1 cellular context compared by ENCODE assay signal in the genomic region with DNA sequence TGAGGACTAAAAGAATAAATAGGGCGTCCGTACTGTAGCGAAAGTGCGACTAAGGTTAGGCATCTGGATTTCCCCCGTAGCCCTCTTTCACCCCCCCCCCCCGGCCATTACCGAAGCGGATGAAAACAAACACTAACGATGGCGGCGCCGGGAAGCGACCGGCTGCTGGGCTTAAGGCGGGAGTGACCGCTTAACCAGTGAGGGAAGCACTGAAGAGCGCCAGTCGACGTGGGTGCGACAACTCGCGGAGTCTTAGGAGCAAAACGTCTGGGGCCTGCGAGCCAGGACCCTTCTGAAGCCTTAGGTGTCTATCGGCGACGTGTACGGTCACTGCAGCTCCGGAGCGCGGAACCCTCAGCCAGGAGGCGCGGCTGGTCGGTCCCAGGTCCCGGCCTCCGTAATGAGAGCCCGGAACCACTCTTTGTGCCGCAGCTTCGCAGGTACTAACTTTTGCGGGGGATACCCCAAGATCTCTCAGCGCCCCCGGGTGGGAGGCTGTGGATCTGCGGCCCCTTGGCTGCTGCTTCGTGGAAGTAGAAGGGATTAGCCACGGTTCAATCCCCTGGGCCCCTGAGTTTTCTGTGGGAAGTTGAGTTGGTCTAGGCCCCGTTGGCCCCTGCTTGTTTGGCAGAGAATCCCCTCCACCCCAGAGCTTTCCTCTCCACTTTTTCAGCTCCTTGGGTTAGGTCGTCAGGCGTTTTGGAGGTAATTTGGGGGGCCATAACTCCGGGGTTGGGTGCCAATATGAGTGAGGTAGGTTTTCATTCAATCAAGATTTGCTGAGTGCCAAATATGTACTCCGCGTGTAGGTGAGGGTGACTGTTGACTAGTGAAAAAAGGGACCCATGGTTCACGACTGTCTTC.
TF ChIP-seq lines count a peak whose summit lies in the region.

A gene (plus strand): TSS at position 103 of the 864 bp plus-strand sequence. CDS start 26,739 bp downstream, outside the sequence.

TF ChIP-seq in K562, 482 proteins besides CTCF, POLR2A, EP300 and RAD21 (continued from another document and continues in another):
- TF ChIP-seq, protein P1, sequence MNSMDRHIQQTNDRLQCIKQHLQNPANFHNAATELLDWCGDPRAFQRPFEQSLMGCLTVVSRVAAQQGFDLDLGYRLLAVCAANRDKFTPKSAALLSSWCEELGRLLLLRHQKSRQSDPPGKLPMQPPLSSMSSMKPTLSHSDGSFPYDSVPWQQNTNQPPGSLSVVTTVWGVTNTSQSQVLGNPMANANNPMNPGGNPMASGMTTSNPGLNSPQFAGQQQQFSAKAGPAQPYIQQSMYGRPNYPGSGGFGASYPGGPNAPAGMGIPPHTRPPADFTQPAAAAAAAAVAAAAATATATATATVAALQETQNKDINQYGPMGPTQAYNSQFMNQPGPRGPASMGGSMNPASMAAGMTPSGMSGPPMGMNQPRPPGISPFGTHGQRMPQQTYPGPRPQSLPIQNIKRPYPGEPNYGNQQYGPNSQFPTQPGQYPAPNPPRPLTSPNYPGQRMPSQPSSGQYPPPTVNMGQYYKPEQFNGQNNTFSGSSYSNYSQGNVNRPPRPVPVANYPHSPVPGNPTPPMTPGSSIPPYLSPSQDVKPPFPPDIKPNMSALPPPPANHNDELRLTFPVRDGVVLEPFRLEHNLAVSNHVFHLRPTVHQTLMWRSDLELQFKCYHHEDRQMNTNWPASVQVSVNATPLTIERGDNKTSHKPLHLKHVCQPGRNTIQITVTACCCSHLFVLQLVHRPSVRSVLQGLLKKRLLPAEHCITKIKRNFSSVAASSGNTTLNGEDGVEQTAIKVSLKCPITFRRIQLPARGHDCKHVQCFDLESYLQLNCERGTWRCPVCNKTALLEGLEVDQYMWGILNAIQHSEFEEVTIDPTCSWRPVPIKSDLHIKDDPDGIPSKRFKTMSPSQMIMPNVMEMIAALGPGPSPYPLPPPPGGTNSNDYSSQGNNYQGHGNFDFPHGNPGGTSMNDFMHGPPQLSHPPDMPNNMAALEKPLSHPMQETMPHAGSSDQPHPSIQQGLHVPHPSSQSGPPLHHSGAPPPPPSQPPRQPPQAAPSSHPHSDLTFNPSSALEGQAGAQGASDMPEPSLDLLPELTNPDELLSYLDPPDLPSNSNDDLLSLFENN (IDR thresholded peaks at IDR 0.05; ENCODE audit: low read depth in 2 of 2, low read length in 2 of 2): no peak
- 0 out of 2 replicates have a peak, but pooled peaks have one; percentile 18 for TF ChIP-seq CHD2 (IDR thresholded peaks at IDR 0.05; ENCODE audit: low read depth, low read length)
- TF ChIP-seq FOXK1 (CRISPR knock-in tag; IDR thresholded peaks at IDR 0.05; ENCODE audit: borderline replicate concordance): 0 out of 2 replicates have a peak, but pooled peaks have one; percentile 13
- peak; percentile 68; the same call in 1 of the 2 replicates for TF ChIP-seq RB1 (IDR thresholded peaks at IDR 0.05; ENCODE audit: low read depth)
- TF ChIP-seq ZNF165 (CRISPR knock-in tag; IDR thresholded peaks at IDR 0.05; ENCODE audit: borderline replicate concordance): no peak
- TF ChIP-seq ZNF384 (IDR thresholded peaks at IDR 0.05; ENCODE audit: low read depth, low read length): 0 out of 2 replicates have a peak, but pooled peaks have one; percentile 24
- TF ChIP-seq, protein P2, sequence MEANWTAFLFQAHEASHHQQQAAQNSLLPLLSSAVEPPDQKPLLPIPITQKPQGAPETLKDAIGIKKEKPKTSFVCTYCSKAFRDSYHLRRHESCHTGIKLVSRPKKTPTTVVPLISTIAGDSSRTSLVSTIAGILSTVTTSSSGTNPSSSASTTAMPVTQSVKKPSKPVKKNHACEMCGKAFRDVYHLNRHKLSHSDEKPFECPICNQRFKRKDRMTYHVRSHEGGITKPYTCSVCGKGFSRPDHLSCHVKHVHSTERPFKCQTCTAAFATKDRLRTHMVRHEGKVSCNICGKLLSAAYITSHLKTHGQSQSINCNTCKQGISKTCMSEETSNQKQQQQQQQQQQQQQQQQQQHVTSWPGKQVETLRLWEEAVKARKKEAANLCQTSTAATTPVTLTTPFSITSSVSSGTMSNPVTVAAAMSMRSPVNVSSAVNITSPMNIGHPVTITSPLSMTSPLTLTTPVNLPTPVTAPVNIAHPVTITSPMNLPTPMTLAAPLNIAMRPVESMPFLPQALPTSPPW (CRISPR knock-in tag; IDR thresholded peaks at IDR 0.05): peak; percentile 100
- no peak for TF ChIP-seq MEF2A (IDR thresholded peaks at IDR 0.05; ENCODE audit: control insufficient read depth, low read depth, low read length)
- no peak for TF ChIP-seq GABPB1 (CRISPR knock-in tag; IDR thresholded peaks at IDR 0.05)
- peak; percentile 92 for TF ChIP-seq RBFOX2 (IDR thresholded peaks at IDR 0.05; ENCODE audit: low read depth, low read length)
- TF ChIP-seq, protein P3, sequence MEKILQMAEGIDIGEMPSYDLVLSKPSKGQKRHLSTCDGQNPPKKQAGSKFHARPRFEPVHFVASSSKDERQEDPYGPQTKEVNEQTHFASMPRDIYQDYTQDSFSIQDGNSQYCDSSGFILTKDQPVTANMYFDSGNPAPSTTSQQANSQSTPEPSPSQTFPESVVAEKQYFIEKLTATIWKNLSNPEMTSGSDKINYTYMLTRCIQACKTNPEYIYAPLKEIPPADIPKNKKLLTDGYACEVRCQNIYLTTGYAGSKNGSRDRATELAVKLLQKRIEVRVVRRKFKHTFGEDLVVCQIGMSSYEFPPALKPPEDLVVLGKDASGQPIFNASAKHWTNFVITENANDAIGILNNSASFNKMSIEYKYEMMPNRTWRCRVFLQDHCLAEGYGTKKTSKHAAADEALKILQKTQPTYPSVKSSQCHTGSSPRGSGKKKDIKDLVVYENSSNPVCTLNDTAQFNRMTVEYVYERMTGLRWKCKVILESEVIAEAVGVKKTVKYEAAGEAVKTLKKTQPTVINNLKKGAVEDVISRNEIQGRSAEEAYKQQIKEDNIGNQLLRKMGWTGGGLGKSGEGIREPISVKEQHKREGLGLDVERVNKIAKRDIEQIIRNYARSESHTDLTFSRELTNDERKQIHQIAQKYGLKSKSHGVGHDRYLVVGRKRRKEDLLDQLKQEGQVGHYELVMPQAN (IDR thresholded peaks at IDR 0.05; ENCODE audit: borderline replicate concordance): peak; percentile 63; the same call in 1 of the 2 replicates
- no peak for TF ChIP-seq ZNF77 (CRISPR knock-in tag; IDR thresholded peaks at IDR 0.05)
- TF ChIP-seq ZNF274 (IDR thresholded peaks at IDR 0.05; ENCODE audit: borderline replicate concordance, low read depth, low read length): no peak
- TF ChIP-seq, protein P4, sequence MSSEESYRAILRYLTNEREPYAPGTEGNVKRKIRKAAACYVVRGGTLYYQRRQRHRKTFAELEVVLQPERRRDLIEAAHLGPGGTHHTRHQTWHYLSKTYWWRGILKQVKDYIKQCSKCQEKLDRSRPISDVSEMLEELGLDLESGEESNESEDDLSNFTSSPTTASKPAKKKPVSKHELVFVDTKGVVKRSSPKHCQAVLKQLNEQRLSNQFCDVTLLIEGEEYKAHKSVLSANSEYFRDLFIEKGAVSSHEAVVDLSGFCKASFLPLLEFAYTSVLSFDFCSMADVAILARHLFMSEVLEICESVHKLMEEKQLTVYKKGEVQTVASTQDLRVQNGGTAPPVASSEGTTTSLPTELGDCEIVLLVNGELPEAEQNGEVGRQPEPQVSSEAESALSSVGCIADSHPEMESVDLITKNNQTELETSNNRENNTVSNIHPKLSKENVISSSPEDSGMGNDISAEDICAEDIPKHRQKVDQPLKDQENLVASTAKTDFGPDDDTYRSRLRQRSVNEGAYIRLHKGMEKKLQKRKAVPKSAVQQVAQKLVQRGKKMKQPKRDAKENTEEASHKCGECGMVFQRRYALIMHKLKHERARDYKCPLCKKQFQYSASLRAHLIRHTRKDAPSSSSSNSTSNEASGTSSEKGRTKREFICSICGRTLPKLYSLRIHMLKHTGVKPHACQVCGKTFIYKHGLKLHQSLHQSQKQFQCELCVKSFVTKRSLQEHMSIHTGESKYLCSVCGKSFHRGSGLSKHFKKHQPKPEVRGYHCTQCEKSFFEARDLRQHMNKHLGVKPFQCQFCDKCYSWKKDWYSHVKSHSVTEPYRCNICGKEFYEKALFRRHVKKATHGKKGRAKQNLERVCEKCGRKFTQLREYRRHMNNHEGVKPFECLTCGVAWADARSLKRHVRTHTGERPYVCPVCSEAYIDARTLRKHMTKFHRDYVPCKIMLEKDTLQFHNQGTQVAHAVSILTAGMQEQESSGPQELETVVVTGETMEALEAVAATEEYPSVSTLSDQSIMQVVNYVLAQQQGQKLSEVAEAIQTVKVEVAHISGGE (CRISPR knock-in tag; IDR thresholded peaks at IDR 0.05): peak in 1 of 3 experiments; percentile 8; a peak in 1 of 6 replicates
- TF ChIP-seq LARP7 (IDR thresholded peaks at IDR 0.05): no peak
- TF ChIP-seq, protein P5, sequence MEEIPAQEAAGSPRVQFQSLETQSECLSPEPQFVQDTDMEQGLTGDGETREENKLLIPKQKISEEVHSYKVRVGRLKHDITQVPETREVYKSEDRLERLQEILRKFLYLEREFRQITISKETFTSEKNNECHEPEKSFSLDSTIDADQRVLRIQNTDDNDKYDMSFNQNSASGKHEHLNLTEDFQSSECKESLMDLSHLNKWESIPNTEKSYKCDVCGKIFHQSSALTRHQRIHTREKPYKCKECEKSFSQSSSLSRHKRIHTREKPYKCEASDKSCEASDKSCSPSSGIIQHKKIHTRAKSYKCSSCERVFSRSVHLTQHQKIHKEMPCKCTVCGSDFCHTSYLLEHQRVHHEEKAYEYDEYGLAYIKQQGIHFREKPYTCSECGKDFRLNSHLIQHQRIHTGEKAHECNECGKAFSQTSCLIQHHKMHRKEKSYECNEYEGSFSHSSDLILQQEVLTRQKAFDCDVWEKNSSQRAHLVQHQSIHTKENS (CRISPR knock-in tag; IDR thresholded peaks at IDR 0.05): no peak
- TF ChIP-seq IFI16 (CRISPR knock-in tag; IDR thresholded peaks at IDR 0.05): no peak
- peak; percentile 45 to 87 (median 86) for TF ChIP-seq YY1 (IDR thresholded peaks at IDR 0.05; ENCODE audit: borderline replicate concordance in 1 of 3, control insufficient read depth in 1 of 3, extremely low read depth in 1 of 3, insufficient read depth in 3 of 3, insufficient read length in 1 of 3, insufficient replicate concordance in 2 of 3, low read depth in 1 of 3, low read length in 2 of 3)
- no peak for TF ChIP-seq TARDBP (IDR thresholded peaks at IDR 0.05)
- TF ChIP-seq, protein P6, sequence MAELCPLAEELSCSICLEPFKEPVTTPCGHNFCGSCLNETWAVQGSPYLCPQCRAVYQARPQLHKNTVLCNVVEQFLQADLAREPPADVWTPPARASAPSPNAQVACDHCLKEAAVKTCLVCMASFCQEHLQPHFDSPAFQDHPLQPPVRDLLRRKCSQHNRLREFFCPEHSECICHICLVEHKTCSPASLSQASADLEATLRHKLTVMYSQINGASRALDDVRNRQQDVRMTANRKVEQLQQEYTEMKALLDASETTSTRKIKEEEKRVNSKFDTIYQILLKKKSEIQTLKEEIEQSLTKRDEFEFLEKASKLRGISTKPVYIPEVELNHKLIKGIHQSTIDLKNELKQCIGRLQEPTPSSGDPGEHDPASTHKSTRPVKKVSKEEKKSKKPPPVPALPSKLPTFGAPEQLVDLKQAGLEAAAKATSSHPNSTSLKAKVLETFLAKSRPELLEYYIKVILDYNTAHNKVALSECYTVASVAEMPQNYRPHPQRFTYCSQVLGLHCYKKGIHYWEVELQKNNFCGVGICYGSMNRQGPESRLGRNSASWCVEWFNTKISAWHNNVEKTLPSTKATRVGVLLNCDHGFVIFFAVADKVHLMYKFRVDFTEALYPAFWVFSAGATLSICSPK (IDR thresholded peaks at IDR 0.05; ENCODE audit: borderline replicate concordance): no peak
- no peak for TF ChIP-seq MEF2D (tag; conservative IDR thresholded peaks at IDR 0.05; ENCODE audit: low read depth)
- no peak for TF ChIP-seq GATAD2A (IDR thresholded peaks at IDR 0.05)
- TF ChIP-seq XRCC4 (IDR thresholded peaks at IDR 0.05; ENCODE audit: extremely low read depth, insufficient read depth, insufficient read length): no peak
- TF ChIP-seq, protein P7, sequence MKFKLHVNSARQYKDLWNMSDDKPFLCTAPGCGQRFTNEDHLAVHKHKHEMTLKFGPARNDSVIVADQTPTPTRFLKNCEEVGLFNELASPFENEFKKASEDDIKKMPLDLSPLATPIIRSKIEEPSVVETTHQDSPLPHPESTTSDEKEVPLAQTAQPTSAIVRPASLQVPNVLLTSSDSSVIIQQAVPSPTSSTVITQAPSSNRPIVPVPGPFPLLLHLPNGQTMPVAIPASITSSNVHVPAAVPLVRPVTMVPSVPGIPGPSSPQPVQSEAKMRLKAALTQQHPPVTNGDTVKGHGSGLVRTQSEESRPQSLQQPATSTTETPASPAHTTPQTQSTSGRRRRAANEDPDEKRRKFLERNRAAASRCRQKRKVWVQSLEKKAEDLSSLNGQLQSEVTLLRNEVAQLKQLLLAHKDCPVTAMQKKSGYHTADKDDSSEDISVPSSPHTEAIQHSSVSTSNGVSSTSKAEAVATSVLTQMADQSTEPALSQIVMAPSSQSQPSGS (CRISPR knock-in tag; IDR thresholded peaks at IDR 0.05): no peak
- TF ChIP-seq ZNF561 (CRISPR knock-in tag; conservative IDR thresholded peaks at IDR 0.05): no peak
- TF ChIP-seq RFX5 (IDR thresholded peaks at IDR 0.05; ENCODE audit: low read depth, low read length): no peak
- no peak for TF ChIP-seq ESRRB (CRISPR knock-in tag; IDR thresholded peaks at IDR 0.05; ENCODE audit: borderline replicate concordance)
- TF ChIP-seq ZNF263 (CRISPR knock-in tag; IDR thresholded peaks at IDR 0.05; ENCODE audit: borderline replicate concordance): peak; percentile 20; the same call in 1 of the 2 replicates
- TF ChIP-seq HLTF (IDR thresholded peaks at IDR 0.05): peak; percentile 12; the same call in 1 of the 2 replicates
- TF ChIP-seq TCFL5 (CRISPR knock-in tag; conservative IDR thresholded peaks at IDR 0.05): no peak
- TF ChIP-seq, protein P8, sequence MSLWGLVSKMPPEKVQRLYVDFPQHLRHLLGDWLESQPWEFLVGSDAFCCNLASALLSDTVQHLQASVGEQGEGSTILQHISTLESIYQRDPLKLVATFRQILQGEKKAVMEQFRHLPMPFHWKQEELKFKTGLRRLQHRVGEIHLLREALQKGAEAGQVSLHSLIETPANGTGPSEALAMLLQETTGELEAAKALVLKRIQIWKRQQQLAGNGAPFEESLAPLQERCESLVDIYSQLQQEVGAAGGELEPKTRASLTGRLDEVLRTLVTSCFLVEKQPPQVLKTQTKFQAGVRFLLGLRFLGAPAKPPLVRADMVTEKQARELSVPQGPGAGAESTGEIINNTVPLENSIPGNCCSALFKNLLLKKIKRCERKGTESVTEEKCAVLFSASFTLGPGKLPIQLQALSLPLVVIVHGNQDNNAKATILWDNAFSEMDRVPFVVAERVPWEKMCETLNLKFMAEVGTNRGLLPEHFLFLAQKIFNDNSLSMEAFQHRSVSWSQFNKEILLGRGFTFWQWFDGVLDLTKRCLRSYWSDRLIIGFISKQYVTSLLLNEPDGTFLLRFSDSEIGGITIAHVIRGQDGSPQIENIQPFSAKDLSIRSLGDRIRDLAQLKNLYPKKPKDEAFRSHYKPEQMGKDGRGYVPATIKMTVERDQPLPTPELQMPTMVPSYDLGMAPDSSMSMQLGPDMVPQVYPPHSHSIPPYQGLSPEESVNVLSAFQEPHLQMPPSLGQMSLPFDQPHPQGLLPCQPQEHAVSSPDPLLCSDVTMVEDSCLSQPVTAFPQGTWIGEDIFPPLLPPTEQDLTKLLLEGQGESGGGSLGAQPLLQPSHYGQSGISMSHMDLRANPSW (CRISPR knock-in tag; IDR thresholded peaks at IDR 0.05): no peak
